Comparison of ENCODE assay signal across 1 cellular context in genomic region chr2:227942021-227942420, GRCh38.
TF ChIP-seq lines count a peak whose summit lies in the region.

No MANE protein-coding gene starts in this region.

TF ChIP-seq in HepG2, 621 proteins besides CTCF, POLR2A, EP300 and RAD21 (continued from another document):
- TF ChIP-seq PATZ1 (CRISPR knock-in tag; IDR thresholded peaks at IDR 0.05) (no peak), MNT (IDR thresholded peaks at IDR 0.05) (peak; percentile 79)
